ENCODE assay signal across 30 cellular contexts in the genomic region with DNA sequence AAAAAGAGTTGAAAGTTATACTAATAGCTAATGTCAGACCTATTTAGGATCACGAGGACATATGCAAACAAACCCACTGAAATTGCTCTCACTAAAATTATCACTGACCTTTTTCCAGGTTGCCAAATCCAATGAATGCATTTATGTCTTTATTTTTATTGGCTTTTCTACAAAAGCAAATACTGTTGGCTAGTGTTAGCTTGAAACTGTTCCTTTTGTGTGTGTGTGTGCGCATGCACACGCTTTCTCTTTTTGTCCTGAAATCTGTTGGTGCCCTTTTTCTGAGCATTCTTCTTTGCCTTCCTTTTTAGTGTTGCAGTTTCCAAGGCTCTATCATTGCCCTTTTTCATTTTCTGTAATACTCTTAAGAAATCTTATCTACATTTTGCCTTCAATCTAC.
"Had no signal": no experiment of that assay in that cellular context is flagged by ENCODE, and none has a peak within 500 bp of the region (broad histone marks: within the 10 kb centered on the region; RNA-seq: fewer than 3 reads in every experiment).

No MANE protein-coding gene starts in this region.

- H3K4me3 ChIP-seq: ascending aorta, gastroesophageal sphincter, heart left ventricle, sigmoid colon, uterus had no signal

- ATAC-seq: effector memory CD8-positive, alpha-beta T cell; gastroesophageal sphincter; heart left ventricle; left colon; stimulated activated memory B cell treated with anti-CD40 and anti-IgM and Interleukin-4, amounts not matched to agents 10 μg/mL and 1 μg/mL and 100 μg/mL, for 72 hours; stimulated activated naive CD8-positive, alpha-beta T cell treated with anti-CD3 and anti-CD28 coated beads, Interleukin-15, amount 100 ng/mL, for 72 hours; WTC11 had no signal

- H3K36me3 ChIP-seq: ascending aorta, brain microvascular endothelial cell, gastroesophageal sphincter, heart left ventricle, neutrophil, sigmoid colon, uterus had no signal

- H3K4me1 ChIP-seq: ascending aorta, gastroesophageal sphincter, heart left ventricle, sigmoid colon, uterus had no signal

- H3K9me3 ChIP-seq: ascending aorta, gastroesophageal sphincter, neutrophil, sigmoid colon, uterus had no signal

- H3K27ac ChIP-seq: ascending aorta, brain microvascular endothelial cell, gastroesophageal sphincter, heart left ventricle, neutrophil, sigmoid colon, uterus had no signal

- H3K27me3 ChIP-seq: ascending aorta, brain microvascular endothelial cell, gastroesophageal sphincter, heart left ventricle, neutrophil, sigmoid colon, uterus had no signal

- DNase-seq: activated CD4-positive, alpha-beta memory T cell treated with anti-CD3 and anti-CD28 coated beads, Interleukin-2, amount 10 ng/mL, durations not matched to agents 7 days and 5 days; activated CD4-positive, alpha-beta T cell treated with anti-CD3 and anti-CD28 coated beads for 1 hour; activated CD4-positive, alpha-beta T cell treated with anti-CD3 and anti-CD28 coated beads, Interleukin-2, amount 10 ng/mL, durations not matched to agents 7 days and 5 days; activated CD8-positive, alpha-beta memory T cell treated with anti-CD3 and anti-CD28 coated beads, Interleukin-2, amount 50 U/mL, for 48 hours; activated gamma-delta T cell; activated naive CD4-positive, alpha-beta T cell treated with anti-CD3 and anti-CD28 coated beads, Interleukin-2, amount 10 ng/mL, durations not matched to agents 7 days and 5 days; activated naive CD8-positive, alpha-beta T cell treated with anti-CD3 and anti-CD28 coated beads, Interleukin-2, amount 10 ng/mL, durations not matched to agents 7 days and 5 days; activated T-cell treated with anti-CD3 and anti-CD28 coated beads, Interleukin-2, amount 50 U/mL, for 24 hours; brain microvascular endothelial cell; cortex of kidney; effector memory CD8-positive, alpha-beta T cell; erythroblast; heart left ventricle; hypothalamus; immature natural killer cell; kidney; left colon; naive B cell; nephron progenitor cell; sigmoid colon; small intestine; stimulated activated CD4-positive, alpha-beta T cell treated with anti-CD3 and anti-CD28 coated beads, Interleukin-4, amount 100 ng/mL, for 24 hours; stimulated activated naive CD8-positive, alpha-beta T cell treated with anti-CD3 and anti-CD28 coated beads, Interleukin-15, amount 100 ng/mL, for 72 hours; substantia nigra; uterus had no signal
